Comparison of ENCODE assay signal across 8 cellular contexts in genomic region chr10:46228076-46229071, GRCh38. TPM values are rescaled to one million over a fixed set of nuclear protein-coding genes. Genes with fewer than 3 reads are reported as not detected.
DNase-seq lines count a peak whose midpoint lies in the region; ATAC-seq and TF ChIP-seq lines count a peak whose summit lies in the region.

No MANE protein-coding gene starts in this region.

- RAD21 ChIA-PET in HCT116 (lab: Charles Lee; ENCODE audit: low non-redundant PET in 1 of 2, low total read pairs in 2 of 2, uncharacterized antibody in 2 of 2, unreplicated experiment in 2 of 2), result no interaction called here

- POLR2A ChIA-PET in HCT116 (lab: Charles Lee), result no interaction called here
- POLR2A ChIA-PET in activated CD8-positive, alpha-beta T cell treated with anti-CD3 and anti-CD28 coated beads, Interleukin-2, amount 10 ng/mL, durations not matched to agents 7 days and 5 days (lab: Charles Lee), result no interaction called here

- CTCF ChIA-PET in HCT116 (lab: Charles Lee), result interaction anchor here (0.7 to 1.3 kb wide), 3 partner anchors 11 to 978 kb away, joined by 3 to 4 read pairs (median 3); no protein-coding TSS in a partner anchor
- CTCF ChIA-PET in activated CD8-positive, alpha-beta T cell treated with anti-CD3 and anti-CD28 coated beads, Interleukin-2, amount 10 ng/mL, durations not matched to agents 7 days and 5 days (lab: Charles Lee), result interaction anchor here (0.6 to 2.2 kb wide), 8 partner anchors 9 to 205 kb away, joined by 3 to 15 read pairs (median 4); no protein-coding TSS in a partner anchor

- no peaks in the 10 kb centered on the region for H3K27me3 Mint-ChIP-seq in activated CD8-positive, alpha-beta T cell treated with anti-CD3 and anti-CD28 coated beads, Interleukin-2, amount 10 ng/mL, durations not matched to agents 7 days and 5 days (ENCODE audit: low read depth)
- peaks cover 2% of the 10 kb centered on the region for H3K27me3 Mint-ChIP-seq in memory B cell

- TF ChIP-seq CTCF in HCT116 (IDR thresholded peaks at IDR 0.05 in 2 of 3, conservative IDR thresholded peaks at IDR 0.05 in 1 of 3; ENCODE audit: borderline replicate concordance in 1 of 3, insufficient read depth in 1 of 3, low read depth in 2 of 3, low read length in 2 of 3), result peak; percentile 88 to 93 (median 89)

- H3K9me3 Mint-ChIP-seq in activated CD8-positive, alpha-beta T cell treated with anti-CD3 and anti-CD28 coated beads, Interleukin-2, amount 10 ng/mL, durations not matched to agents 7 days and 5 days (ENCODE audit: insufficient read depth), result peaks cover 7% of the 10 kb centered on the region
- peaks cover 9% of the 10 kb centered on the region for H3K9me3 Mint-ChIP-seq in memory B cell

- no peaks in the 10 kb centered on the region for H3K27me3 ChIP-seq in HCT116 (ENCODE audit: insufficient read depth, low read length)
- H3K27me3 ChIP-seq in effector memory CD4-positive, alpha-beta T cell (replicated peaks; ENCODE audit: control insufficient read depth, insufficient read depth, low read length, poor library complexity, severe bottlenecking), result no peaks in the 10 kb centered on the region

- peaks cover 3 to 11% of the 10 kb centered on the region in 2 experiments; a peak in 2 of 4 replicates for H3K4me1 ChIP-seq in HCT116 (ENCODE audit: control insufficient read depth in 1 of 2, insufficient read depth in 2 of 2, low read length in 2 of 2)
- H3K4me1 ChIP-seq in effector memory CD4-positive, alpha-beta T cell (ENCODE audit: control insufficient read depth, insufficient read depth, low read length, poor library complexity, severe bottlenecking), result no peaks in the 10 kb centered on the region

- no TSS peak for BruUV-seq in HCT116 (replicated peaks; lab: Mats Ljungman, UMichigan)

- no peaks in the 10 kb centered on the region for H3K36me3 ChIP-seq in HCT116 (ENCODE audit: control insufficient read depth in 1 of 2, insufficient read depth in 2 of 2, low read length in 2 of 2)
- H3K36me3 ChIP-seq in effector memory CD4-positive, alpha-beta T cell (ENCODE audit: control insufficient read depth, insufficient read depth, low read length), result peaks cover 10% of the 10 kb centered on the region

- peaks cover 0 to under 1% of the 10 kb centered on the region in 2 experiments; a peak in 1 of 4 replicates for H3K9me3 ChIP-seq in HCT116 (ENCODE audit: control insufficient read depth in 1 of 2, insufficient read depth in 1 of 2, low read depth in 1 of 2, low read length in 2 of 2)
- H3K9me3 ChIP-seq in effector memory CD4-positive, alpha-beta T cell (ENCODE audit: control insufficient read depth, low read length), result no peaks in the 10 kb centered on the region

- no peaks in the 10 kb centered on the region for H4K20me1 ChIP-seq in HCT116 (ENCODE audit: insufficient read depth)

- peaks cover 37% of the 10 kb centered on the region for H3K36me3 Mint-ChIP-seq in activated CD8-positive, alpha-beta T cell treated with anti-CD3 and anti-CD28 coated beads, Interleukin-2, amount 10 ng/mL, durations not matched to agents 7 days and 5 days (ENCODE audit: low read depth)
- peaks cover 18% of the 10 kb centered on the region for H3K36me3 Mint-ChIP-seq in memory B cell

- H3K4me3 Mint-ChIP-seq in activated CD8-positive, alpha-beta T cell treated with anti-CD3 and anti-CD28 coated beads, Interleukin-2, amount 10 ng/mL, durations not matched to agents 7 days and 5 days, result no peak overlapping the region
- no peak overlapping the region for H3K4me3 Mint-ChIP-seq in memory B cell

- intact Hi-C loops in HCT116 (cut with micrococcal nuclease), result loop anchor here (10.0 kb wide), 2 partner anchors 994 to 1224 kb away; partner anchors contain the start of gene ZNF22

- H3K4me3 ChIP-seq in HCT116 (replicated peaks in 1 of 2; ENCODE audit: low read depth in 1 of 2, low read length in 2 of 2), result no peak overlapping the region
- no peak overlapping the region for H3K4me3 ChIP-seq in effector memory CD4-positive, alpha-beta T cell (ENCODE audit: insufficient read depth, low read depth, low read length, poor library complexity, severe bottlenecking)

- DNase-seq in GDM1 (lab: John Stamatoyannopoulos, UW) (peak; percentile 63), HCT116 (ENCODE audit: low read depth, low spot score) (peak; percentile 44), NCI-H69 (lab: John Stamatoyannopoulos, UW) (peak; percentile 36), memory B cell (ENCODE audit: low spot score in 2 of 2) (peak; percentile 37 to 42)
- DNase-seq in activated CD8-positive, alpha-beta T cell treated with anti-CD3 and anti-CD28 coated beads, Interleukin-2, amount 10 ng/mL, durations not matched to agents 7 days and 5 days, result peak; percentile 70
- DNase-seq in effector memory CD4-positive, alpha-beta T cell, result peak; percentile 12 to 27 (median 13)
- peak; percentile 40 for DNase-seq in stimulated activated CD8-positive, alpha-beta memory T cell treated with anti-CD3 and anti-CD28 coated beads, Interleukin-15, amount 100 ng/mL, for 1 hour (ENCODE audit: low read depth)

- no peak for TF ChIP-seq POLR2A in HCT116 (IDR thresholded peaks at IDR 0.05; ENCODE audit: borderline replicate concordance, extremely low read depth, insufficient read depth, insufficient read length)

- no peak overlapping the region for H3K27ac ChIP-seq in HCT116 (ENCODE audit: low read depth, low read length)
- H3K27ac ChIP-seq in effector memory CD4-positive, alpha-beta T cell (ENCODE audit: insufficient read depth, low read length, poor library complexity, severe bottlenecking), result no peak overlapping the region

- peak; percentile 96 for TF ChIP-seq RAD21 in HCT116 (IDR thresholded peaks at IDR 0.05; ENCODE audit: low read depth)

- H3K27ac Mint-ChIP-seq in activated CD8-positive, alpha-beta T cell treated with anti-CD3 and anti-CD28 coated beads, Interleukin-2, amount 10 ng/mL, durations not matched to agents 7 days and 5 days, result no peak overlapping the region
- H3K27ac Mint-ChIP-seq in memory B cell, result no peak overlapping the region

- peak; percentile 95 for ATAC-seq in HCT116
- peak; percentile 75 for ATAC-seq in activated CD8-positive, alpha-beta T cell treated with anti-CD3 and anti-CD28 coated beads, Interleukin-2, amount 10 ng/mL, durations not matched to agents 7 days and 5 days
- peak; percentile 71 for ATAC-seq in memory B cell (ENCODE audit: low read depth)
- ATAC-seq in HG02938 (IDR thresholded peaks at IDR 0.05; ENCODE audit: unreplicated experiment), result no peak

- H3K9ac ChIP-seq in HCT116 (ENCODE audit: low read length), result no peak overlapping the region

- H2AFZ ChIP-seq in HCT116 (ENCODE audit: low read depth, low read length, poor library complexity, severe bottlenecking), result peak overlapping the region; percentile 77

- no peaks in the 10 kb centered on the region for H3K4me1 Mint-ChIP-seq in activated CD8-positive, alpha-beta T cell treated with anti-CD3 and anti-CD28 coated beads, Interleukin-2, amount 10 ng/mL, durations not matched to agents 7 days and 5 days (ENCODE audit: low read depth)
- H3K4me1 Mint-ChIP-seq in memory B cell, result peaks cover 4% of the 10 kb centered on the region

- peak overlapping the region; percentile 49 for H3K4me2 ChIP-seq in HCT116 (ENCODE audit: low read length)

- no peaks in the 10 kb centered on the region for H3K79me2 ChIP-seq in HCT116 (ENCODE audit: insufficient read depth, low read length)

- H3K9me2 ChIP-seq in HCT116 (ENCODE audit: insufficient read depth), result no peaks in the 10 kb centered on the region

TF ChIP-seq in HCT116, 20 proteins besides CTCF, POLR2A, EP300 and RAD21:
- no peak for TF ChIP-seq ATF3 (IDR thresholded peaks at IDR 0.05)
- 0 out of 2 replicates have a peak, but pooled peaks have one; percentile 9 for TF ChIP-seq MAX (IDR thresholded peaks at IDR 0.05)

RNA-seq across cellular contexts. Expression of gene ANTXRL, which starts 58.4 kb away (rescaled TPM):
- total RNA-seq in HCT116 (2021; ENCODE audit: unreplicated experiment), result not detected
- polyA plus RNA-seq in HCT116 (2012), result not detected in 2 replicates
- not detected for total RNA-seq in activated CD8-positive, alpha-beta T cell treated with anti-CD3 and anti-CD28 coated beads, Interleukin-2, amount 10 ng/mL, durations not matched to agents 7 days and 5 days

Comparison
In these comparisons a context has a peak if more than half of its experiments do, and no peak if none do; other contexts are left out.
1. DNase-seq: peak in every context shown above with its lines; median percentile 70 in activated CD8-positive, alpha-beta T cell treated with anti-CD3 and anti-CD28 coated beads, Interleukin-2, amount 10 ng/mL, durations not matched to agents 7 days and 5 days; 63 in GDM1; 44 in HCT116; 40 in stimulated activated CD8-positive, alpha-beta memory T cell treated with anti-CD3 and anti-CD28 coated beads, Interleukin-15, amount 100 ng/mL, for 1 hour; 40 in memory B cell; 36 in NCI-H69; 13 in effector memory CD4-positive, alpha-beta T cell.